In genomic region chr15:40952301-40952900, GRCh38 we compare ENCODE assay signal across 9 cellular contexts. TPM values are rescaled to one million over a fixed set of nuclear protein-coding genes. Genes with fewer than 3 reads are reported as not detected.
DNase-seq lines count a peak whose midpoint lies in the region; ATAC-seq and TF ChIP-seq lines count a peak whose summit lies in the region.
"Had no signal": no experiment of that assay in that cellular context is flagged by ENCODE, and none has a peak within 500 bp of the region (broad histone marks: within the 10 kb centered on the region; RNA-seq: fewer than 3 reads in every experiment).

No MANE protein-coding gene starts in this region.

- H3K4me1 ChIP-seq in right lobe of liver (peaks cover 0 to 22% (median 7%) of the 10 kb centered on the region in 4 donors), tibial artery (peaks cover 0 to 45% (median 33%) of the 10 kb centered on the region in 4 donors)

- H3K27me3 ChIP-seq in right lobe of liver (no peaks in the 10 kb centered on the region), tibial artery (no peaks in the 10 kb centered on the region)

- no peaks in the 10 kb centered on the region for H3K27me3 Mint-ChIP-seq in activated T-cell treated with anti-CD3 and anti-CD28 coated beads, Interleukin-2, amount 50 U/mL, for 4 hours (ENCODE audit: low read depth)

- no peak for DNase-seq in activated T-cell treated with anti-CD3 and anti-CD28 coated beads, Interleukin-2, amount 50 U/mL, for 4 hours
- DNase-seq in activated T-cell treated with anti-CD3 and anti-CD28 coated beads for 4 hours (no peak), right lobe of liver (no peak), tibial artery (no peak), DMS79 treated with DMSO at 0.1 percent for 48 hours (lab: John Stamatoyannopoulos, UW) (no peak), SHP77 treated with DMSO at 0.1 percent for 48 hours (lab: John Stamatoyannopoulos, UW) (no peak), H4 (ENCODE audit: low spot score) (no peak)

- H3K27ac ChIP-seq in angular gyrus (ENCODE audit: low read depth, low read length), result peak overlapping the region; percentile 70
- peak overlapping the region in 2 of 3 donors; percentile 80 to 89 for H3K27ac ChIP-seq in right lobe of liver
- peak overlapping the region; percentile 81 to 82 for H3K27ac ChIP-seq in tibial artery

- WGBS in right lobe of liver (ENCODE audit: insufficient coverage, low coverage, low lambda C conversion rate, missing lambda C conversion rate), result 40% methylated on average over 2 of the region's 23 CpGs

- H3K9me3 ChIP-seq in right lobe of liver, result no peaks in the 10 kb centered on the region
- H3K9me3 ChIP-seq in tibial artery, result no peaks in the 10 kb centered on the region

- no peak for TF ChIP-seq POLR2A in right lobe of liver (IDR thresholded peaks at IDR 0.05)

- H3K36me3 ChIP-seq in right lobe of liver, result no peaks in the 10 kb centered on the region
- no peaks in the 10 kb centered on the region for H3K36me3 ChIP-seq in tibial artery

- H3K9me3 Mint-ChIP-seq in activated T-cell treated with anti-CD3 and anti-CD28 coated beads, Interleukin-2, amount 50 U/mL, for 4 hours, result no peaks in the 10 kb centered on the region

- H3K4me1 Mint-ChIP-seq in activated T-cell treated with anti-CD3 and anti-CD28 coated beads, Interleukin-2, amount 50 U/mL, for 4 hours (ENCODE audit: low read depth), result peaks cover 20% of the 10 kb centered on the region

- ATAC-seq in activated T-cell treated with anti-CD3 and anti-CD28 coated beads, Interleukin-2, amount 50 U/mL, for 4 hours, result no peak
- peak in 1 of 4 donors; percentile 3 for ATAC-seq in right lobe of liver

- H3K4me3 ChIP-seq in right lobe of liver (peak overlapping the region; percentile 56 to 76 (median 72)), tibial artery (peak overlapping the region; percentile 77 to 87)

- intact Hi-C loops in right lobe of liver (cut with DNase I), result no loop called here
- intact Hi-C loops in tibial artery (cut with DNase I; ENCODE audit: low total_unique reads), result no loop called here

- H3K36me3 Mint-ChIP-seq in activated T-cell treated with anti-CD3 and anti-CD28 coated beads, Interleukin-2, amount 50 U/mL, for 4 hours (ENCODE audit: insufficient read depth), result peaks cover 10% of the 10 kb centered on the region

- peak overlapping the region; percentile 93 for H3K4me3 Mint-ChIP-seq in activated T-cell treated with anti-CD3 and anti-CD28 coated beads, Interleukin-2, amount 50 U/mL, for 4 hours

- no peak for TF ChIP-seq CTCF in right lobe of liver (IDR thresholded peaks at IDR 0.05)
- no peak for TF ChIP-seq CTCF in tibial artery (IDR thresholded peaks at IDR 0.05)

RNA-seq across cellular contexts. Expression of gene CHAC1, which starts 0.9 kb away (rescaled TPM):
- total RNA-seq in activated T-cell treated with anti-CD3 and anti-CD28 coated beads, Interleukin-2, amount 50 U/mL, for 4 hours, result 10 to 100 TPM; 12.0 to 31.3 (median 20.8) TPM
- 10 to 100 TPM in 2 of 6 experiments, 1 to 10 TPM in 1, under 1 TPM in 3; 0.22 to 11.6 (median 0.97) TPM for total RNA-seq in right lobe of liver
- 28.0 and 35.4 TPM in 2 replicates for total RNA-seq in H4 (2014; rRNA removed; shearing (Covaris generic))

RNA-seq across cellular contexts. Expression of gene DLL4, which starts 23.3 kb away (rescaled TPM):
- total RNA-seq in activated T-cell treated with anti-CD3 and anti-CD28 coated beads, Interleukin-2, amount 50 U/mL, for 4 hours, result under 1 TPM; 0.05 to 0.38 (median 0.37) TPM
- 1 to 10 TPM; 2.9 to 8.7 (median 4.2) TPM for total RNA-seq in right lobe of liver
- 0.10 TPM in 1 of 2 replicates, not detected in the other for total RNA-seq in H4 (2014; rRNA removed; shearing (Covaris generic))
- total RNA-seq: Daoy had no signal

RNA-seq across cellular contexts. Expression of gene VPS18, which starts 58.2 kb away (rescaled TPM):
- total RNA-seq in activated T-cell treated with anti-CD3 and anti-CD28 coated beads, Interleukin-2, amount 50 U/mL, for 4 hours, result 10 to 100 TPM; 15.9 to 16.7 (median 16.4) TPM
- 10 to 100 TPM in 5 of 6 experiments, 1 to 10 TPM in 1; 8.4 to 24.7 (median 12.9) TPM for total RNA-seq in right lobe of liver
- 13.3 and 18.5 TPM in 2 replicates for total RNA-seq in H4 (2014; rRNA removed; shearing (Covaris generic))
